14 cellular contexts compared by ENCODE assay signal in genomic region chr7:127780489-127780888, GRCh38.
DNase-seq lines count a peak whose midpoint lies in the region; ATAC-seq and TF ChIP-seq lines count a peak whose summit lies in the region.
"Had no signal": no experiment of that assay in that cellular context is flagged by ENCODE, and none has a peak within 500 bp of the region (broad histone marks: within the 10 kb centered on the region; RNA-seq: fewer than 3 reads in every experiment).

No MANE protein-coding gene starts in this region.

- TF ChIP-seq CTCF in nephron progenitor cell (IDR thresholded peaks at IDR 0.05), result no peak

- H3K9me3 Mint-ChIP-seq in stimulated activated effector memory CD8-positive, alpha-beta T cell treated with anti-CD3 and anti-CD28 coated beads, Interleukin-12 subunit alpha, Interleukin-12 subunit beta, amount 100 ng/mL, for 72 hours, result no peaks in the 10 kb centered on the region
- H3K9me3 Mint-ChIP-seq in nephron progenitor cell, result no peaks in the 10 kb centered on the region
- H3K9me3 Mint-ChIP-seq: CD8-positive, alpha-beta T cell; GM23338 had no signal

- peak overlapping the region; percentile 23 for H3K27ac Mint-ChIP-seq in stimulated activated effector memory CD8-positive, alpha-beta T cell treated with anti-CD3 and anti-CD28 coated beads, Interleukin-12 subunit alpha, Interleukin-12 subunit beta, amount 100 ng/mL, for 72 hours
- no peak overlapping the region for H3K27ac Mint-ChIP-seq in nephron progenitor cell
- H3K27ac Mint-ChIP-seq: CD8-positive, alpha-beta T cell; GM23338 had no signal

- H3K4me3 Mint-ChIP-seq in stimulated activated effector memory CD8-positive, alpha-beta T cell treated with anti-CD3 and anti-CD28 coated beads, Interleukin-12 subunit alpha, Interleukin-12 subunit beta, amount 100 ng/mL, for 72 hours, result no peak overlapping the region
- H3K4me3 Mint-ChIP-seq in nephron progenitor cell, result no peak overlapping the region
- H3K4me3 Mint-ChIP-seq: CD8-positive, alpha-beta T cell; GM23338 had no signal

- DNase-seq in COLO829 (ENCODE audit: low spot score) (peak; percentile 70), SK-MEL-5 (ENCODE audit: low read depth, low spot score) (peak; percentile 48), medulla oblongata (ENCODE audit: extremely low spot score) (peak; percentile 75), mucosa of gallbladder (ENCODE audit: low spot score) (no peak), nephron progenitor cell (no peak)
- no peak for DNase-seq in stimulated activated effector memory CD8-positive, alpha-beta T cell treated with anti-CD3 and anti-CD28 coated beads, Interleukin-12 subunit alpha, Interleukin-12 subunit beta, amount 100 ng/mL, for 72 hours (ENCODE audit: low spot score in 2 of 2)
- DNase-seq: BE2C; Caco-2; CD8-positive, alpha-beta T cell; DND-41; GDM1; H7 had no signal

- peaks cover 48% of the 10 kb centered on the region for H3K4me1 Mint-ChIP-seq in stimulated activated effector memory CD8-positive, alpha-beta T cell treated with anti-CD3 and anti-CD28 coated beads, Interleukin-12 subunit alpha, Interleukin-12 subunit beta, amount 100 ng/mL, for 72 hours
- peaks cover 14% of the 10 kb centered on the region for H3K4me1 Mint-ChIP-seq in nephron progenitor cell

- no peaks in the 10 kb centered on the region for H3K27me3 Mint-ChIP-seq in nephron progenitor cell (ENCODE audit: low read depth, poor library complexity)

- in situ Hi-C loops in SK-MEL-5 (cut with HindIII; ENCODE audit: low pct_unique_long_range_greater_than_20kb, low sequenced_read_pairs), result no loop called here

- peaks cover 12% of the 10 kb centered on the region for H3K36me3 Mint-ChIP-seq in stimulated activated effector memory CD8-positive, alpha-beta T cell treated with anti-CD3 and anti-CD28 coated beads, Interleukin-12 subunit alpha, Interleukin-12 subunit beta, amount 100 ng/mL, for 72 hours
- H3K36me3 Mint-ChIP-seq in nephron progenitor cell (ENCODE audit: low read depth), result peaks cover 12% of the 10 kb centered on the region

- no peak for ATAC-seq in stimulated activated effector memory CD8-positive, alpha-beta T cell treated with anti-CD3 and anti-CD28 coated beads, Interleukin-12 subunit alpha, Interleukin-12 subunit beta, amount 100 ng/mL, for 72 hours
- ATAC-seq in HG03097 (IDR thresholded peaks at IDR 0.05; ENCODE audit: low FRiP score, unreplicated experiment), result no peak
- ATAC-seq: CD8-positive, alpha-beta T cell; GM23338 had no signal

Comparison
In these comparisons a context has a peak if more than half of its experiments do, and no peak if none do; other contexts are left out.
1. DNase-seq: peak in COLO829 (single experiment), SK-MEL-5 (single experiment) and medulla oblongata (single experiment); none in stimulated activated effector memory CD8-positive, alpha-beta T cell treated with anti-CD3 and anti-CD28 coated beads, Interleukin-12 subunit alpha, Interleukin-12 subunit beta, amount 100 ng/mL, for 72 hours (0 of 2), mucosa of gallbladder (single experiment) and nephron progenitor cell (single experiment).